8 cellular contexts compared by ENCODE assay signal in the genomic region with DNA sequence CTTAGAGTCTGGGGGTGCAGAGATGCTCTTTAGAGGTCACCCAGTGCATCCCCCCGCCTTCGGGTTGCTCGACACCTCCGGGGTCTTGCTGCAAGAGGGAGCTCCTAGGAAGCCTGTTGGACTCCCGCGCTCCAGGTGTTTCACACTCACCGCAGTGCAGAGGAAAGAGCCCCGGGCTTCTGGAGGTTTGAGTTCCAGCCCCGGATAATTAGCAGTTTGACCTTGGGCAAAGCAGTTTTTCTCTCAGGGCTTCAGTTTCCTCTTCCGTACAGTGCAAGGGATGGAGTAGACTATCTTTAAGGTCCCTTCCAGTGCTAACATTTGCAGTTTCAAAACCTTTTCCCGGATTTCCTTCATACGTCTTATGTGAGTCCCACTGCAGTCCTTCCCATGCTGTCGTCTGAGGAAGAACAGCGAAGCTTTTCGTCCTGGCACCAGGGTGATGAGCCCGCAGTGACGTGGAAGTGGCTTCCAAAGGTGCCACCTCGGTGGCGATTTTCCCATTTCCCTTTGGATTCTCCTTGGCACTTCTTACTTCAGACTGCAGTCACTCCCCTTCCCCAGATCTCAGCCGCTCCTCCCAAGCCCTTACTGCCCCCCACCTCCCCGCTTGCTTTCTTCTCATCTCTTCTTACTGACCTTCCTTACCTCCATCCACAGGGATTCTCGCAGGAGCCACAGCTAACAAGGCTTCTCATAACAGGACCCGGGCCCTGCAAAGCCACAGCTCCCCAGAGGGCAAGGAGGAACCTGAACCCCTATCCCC. TPM values are rescaled to one million over a fixed set of nuclear protein-coding genes. Genes with fewer than 3 reads are reported as not detected.
A peak's percentile ranks its signal among the peaks of the same experiment; 100 is the strongest.
DNase-seq lines count a peak whose midpoint lies in the region; ATAC-seq, FAIRE-seq and TF ChIP-seq lines count a peak whose summit lies in the region.

No MANE protein-coding gene starts in this region.

- no peaks in the 10 kb centered on the region for H3K9me3 Mint-ChIP-seq in activated naive CD8-positive, alpha-beta T cell treated with anti-CD3 and anti-CD28 coated beads for 36 hours

- no peaks in the 10 kb centered on the region for H3K27me3 ChIP-seq in A673 (replicated peaks; ENCODE audit: insufficient read depth, low read depth, low read length, poor library complexity)
- H3K27me3 ChIP-seq in H7 (ENCODE audit: control insufficient read depth, insufficient read depth, low read length): no peaks in the 10 kb centered on the region
- no peaks in the 10 kb centered on the region for H3K27me3 ChIP-seq in keratinocyte (ENCODE audit: control insufficient read depth, extremely low read depth, insufficient read depth, low read length)

- H3K36me3 ChIP-seq in A673 (ENCODE audit: insufficient read depth, low read length, poor library complexity, severe bottlenecking) (peaks cover 30% of the 10 kb centered on the region), H7 (replicated peaks; ENCODE audit: control insufficient read depth, insufficient read depth, low read length) (peaks cover 32% of the 10 kb centered on the region), keratinocyte (ENCODE audit: control insufficient read depth in 2 of 2, extremely low read depth in 1 of 2, insufficient read depth in 2 of 2, low read length in 2 of 2) (peaks cover 34 to 35% of the 10 kb centered on the region in 2 experiments)

- POLR2A ChIA-PET in A673 (lab: Charles Lee; ENCODE audit: low non-redundant PET): interaction anchor here (0.6 to 0.7 kb wide), 2 partner anchors 12 to 137 kb away, joined by 3 read pairs; no protein-coding TSS in a partner anchor

- ATAC-seq in GM21447 (IDR thresholded peaks at IDR 0.05; ENCODE audit: unreplicated experiment): no peak

- DNase-seq in A673 (ENCODE audit: low spot score) (peak; percentile 41), H7 (peak; percentile 47), keratinocyte (ENCODE audit: low read depth, low spot score) (no peak), substantia nigra (lab: John Stamatoyannopoulos, UW) (peak in 3 of 49 donors; percentile 54 to 57 (median 57)), NCI-H187 treated with DMSO at 0.1 percent for 48 hours (lab: John Stamatoyannopoulos, UW) (no peak), NCI-H1436 treated with DMSO at 0.1 percent for 48 hours (lab: John Stamatoyannopoulos, UW) (no peak)
- DNase-seq in activated naive CD8-positive, alpha-beta T cell treated with anti-CD3 and anti-CD28 coated beads for 36 hours: no peak

- no peaks in the 10 kb centered on the region for H4K20me1 ChIP-seq in keratinocyte (ENCODE audit: control insufficient read depth, extremely low read depth, insufficient read depth, low read length)

- no peaks in the 10 kb centered on the region for H3K9me3 ChIP-seq in A673 (ENCODE audit: low read depth, low read length, poor library complexity, severe bottlenecking)
- H3K9me3 ChIP-seq in keratinocyte (ENCODE audit: control insufficient read depth, low read depth, low read length): no peaks in the 10 kb centered on the region

- peaks cover 2% of the 10 kb centered on the region for H3K9me1 ChIP-seq in keratinocyte (ENCODE audit: control insufficient read depth, extremely low read depth, insufficient read depth, low read length)

- dilution Hi-C loops in keratinocyte (cut with MboI; ENCODE audit: extremely low pct_ligation_motif_present, low sequenced_read_pairs): no loop called here

- no peaks in the 10 kb centered on the region for H3K27me3 Mint-ChIP-seq in activated naive CD8-positive, alpha-beta T cell treated with anti-CD3 and anti-CD28 coated beads for 36 hours

- BruUV-seq in A673 (replicated peaks; lab: Mats Ljungman, UMichigan): no TSS peak

- CTCF ChIA-PET in A673 (lab: Charles Lee): interaction anchor here (0.5 to 1.9 kb wide), 3 partner anchors 86 to 125 kb away, joined by 3 to 4 read pairs (median 3); a partner anchor contains a TSS

- no peak overlapping the region for H2AFZ ChIP-seq in keratinocyte (ENCODE audit: control insufficient read depth, low read length)

- peaks cover 41% of the 10 kb centered on the region for H3K4me1 Mint-ChIP-seq in activated naive CD8-positive, alpha-beta T cell treated with anti-CD3 and anti-CD28 coated beads for 36 hours

- H3K36me3 Mint-ChIP-seq in activated naive CD8-positive, alpha-beta T cell treated with anti-CD3 and anti-CD28 coated beads for 36 hours: peaks cover 14% of the 10 kb centered on the region

- H3K4me1 ChIP-seq in A673 (ENCODE audit: insufficient read depth, low read length, poor library complexity, severe bottlenecking) (peaks cover 20% of the 10 kb centered on the region), keratinocyte (ENCODE audit: control insufficient read depth, extremely low read depth, insufficient read depth, low read length) (peaks cover 27% of the 10 kb centered on the region)

- peaks cover 18% of the 10 kb centered on the region for H3K79me2 ChIP-seq in keratinocyte (ENCODE audit: control insufficient read depth, insufficient read depth, low read length)

- peak overlapping the region; percentile 94 for H3K4me3 Mint-ChIP-seq in activated naive CD8-positive, alpha-beta T cell treated with anti-CD3 and anti-CD28 coated beads for 36 hours

- no peak for TF ChIP-seq CTCF in A673 (conservative IDR thresholded peaks at IDR 0.05; ENCODE audit: low read depth, low read length)
- no peak for TF ChIP-seq CTCF in keratinocyte (optimal IDR thresholded peaks at IDR 0.05 in 1 of 3, IDR thresholded peaks at IDR 0.05 in 1 of 3, conservative IDR thresholded peaks at IDR 0.05 in 1 of 3; ENCODE audit: extremely low read depth in 1 of 3, insufficient read depth in 2 of 3, low read length in 3 of 3)

- H3K27ac ChIP-seq in A673 (ENCODE audit: low read depth, low read length, poor library complexity, severe bottlenecking) (peak overlapping the region; percentile 56), keratinocyte (ENCODE audit: control insufficient read depth, insufficient read depth, low read length) (peak overlapping the region; percentile 65), substantia nigra (ENCODE audit: low read depth, low read length, poor library complexity, severe bottlenecking) (peak overlapping the region; percentile 81)

- FAIRE-seq in keratinocyte (lab: Jason Lieb, UNC): peak; percentile 51

- H3K27ac Mint-ChIP-seq in activated naive CD8-positive, alpha-beta T cell treated with anti-CD3 and anti-CD28 coated beads for 36 hours: peak overlapping the region; percentile 95

- intact Hi-C loops in A673 (cut with micrococcal nuclease; ENCODE audit: unreplicated experiment): loop anchor here (5.0 kb wide), 2 partner anchors 84 to 576 kb away; no protein-coding TSS in a partner anchor

- peak overlapping the region; percentile 80 for H3K9ac ChIP-seq in keratinocyte (ENCODE audit: control insufficient read depth, extremely low read depth, insufficient read depth, low read length)

- H3K4me2 ChIP-seq in keratinocyte (ENCODE audit: control insufficient read depth, extremely low read depth, insufficient read depth, low read depth, low read length): peak overlapping the region; percentile 88

- H3K4me3 ChIP-seq in A673 (ENCODE audit: low read depth, low read length, poor library complexity, severe bottlenecking) (peak overlapping the region; percentile 91), H7 (ENCODE audit: insufficient read depth, low read depth, low read length) (peak overlapping the region; percentile 65), keratinocyte (ENCODE audit: control insufficient read depth in 2 of 3, extremely low read depth in 1 of 3, insufficient read depth in 2 of 3, low read depth in 1 of 3, low read length in 3 of 3) (peak overlapping the region; percentile 76 to 96 (median 93))

RNA-seq across cellular contexts. Expression of a gene that starts 0.6 kb away (rescaled TPM):
- 36.7 and 44.9 TPM in 2 replicates for total RNA-seq in A673 (2021)
- total RNA-seq in H7 (2014; rRNA removed; shearing (Covaris generic)): 46.5 and 61.3 TPM in 2 replicates
- 10 to 100 TPM; 23.6 to 25.1 TPM for total RNA-seq in activated naive CD8-positive, alpha-beta T cell treated with anti-CD3 and anti-CD28 coated beads for 36 hours
- 21.8 to 36.2 TPM (median 22.8 TPM) in 3 replicates for polyA plus RNA-seq in keratinocyte
- polyA plus RNA-seq in keratinocyte (2011; ENCODE audit: low read depth): 10.8 TPM
- polyA plus RNA-seq in keratinocyte (2011; cell fraction: cytosol; rRNA removed): 20.8 and 30.2 TPM in 2 replicates
- polyA plus RNA-seq in keratinocyte (2011; cell fraction: nucleus; rRNA removed): 21.9 and 23.9 TPM in 2 replicates
- polyA plus RNA-seq in keratinocyte (2012; ENCODE audit: low replicate concordance): 29.2 and 36.6 TPM in 2 replicates
- polyA minus RNA-seq in keratinocyte: 6.2 to 31.2 TPM (median 9.2 TPM) in 3 replicates
- polyA minus RNA-seq in keratinocyte (2011; cell fraction: cytosol; rRNA and poly(A)+ RNA removed): 13.4 TPM
- 5.5 and 7.0 TPM in 2 replicates for polyA minus RNA-seq in keratinocyte (2011; cell fraction: nucleus; rRNA and poly(A)+ RNA removed)

RNA-seq across cellular contexts. Expression of a gene that starts 1.0 kb away (rescaled TPM):
- total RNA-seq in A673 (2021): 74.7 and 78.8 TPM in 2 replicates
- total RNA-seq in H7 (2014; rRNA removed; shearing (Covaris generic)): 139 and 141 TPM in 2 replicates
- total RNA-seq in activated naive CD8-positive, alpha-beta T cell treated with anti-CD3 and anti-CD28 coated beads for 36 hours: 10 to 100 TPM; 94.6 to 97.7 TPM
- 76.3 to 94.3 TPM (median 78.4 TPM) in 3 replicates for polyA plus RNA-seq in keratinocyte
- polyA plus RNA-seq in keratinocyte (2011; ENCODE audit: low read depth): 115 TPM
- 46.1 and 129 TPM in 2 replicates for polyA plus RNA-seq in keratinocyte (2011; cell fraction: cytosol; rRNA removed)
- 108 and 122 TPM in 2 replicates for polyA plus RNA-seq in keratinocyte (2011; cell fraction: nucleus; rRNA removed)
- 113 and 114 TPM in 2 replicates for polyA plus RNA-seq in keratinocyte (2012; ENCODE audit: low replicate concordance)
- 54.2 to 86.2 TPM (median 64.0 TPM) in 3 replicates for polyA minus RNA-seq in keratinocyte
- polyA minus RNA-seq in keratinocyte (2011; cell fraction: cytosol; rRNA and poly(A)+ RNA removed): 100 TPM
- 44.9 and 45.3 TPM in 2 replicates for polyA minus RNA-seq in keratinocyte (2011; cell fraction: nucleus; rRNA and poly(A)+ RNA removed)

RNA-seq across cellular contexts. Expression of a gene that starts 10.1 kb away (rescaled TPM):
- total RNA-seq in A673 (2021): 0.30 and 0.46 TPM in 2 replicates
- 0.11 TPM in 1 of 2 replicates, not detected in the other for total RNA-seq in H7 (2014; rRNA removed; shearing (Covaris generic))
- total RNA-seq in activated naive CD8-positive, alpha-beta T cell treated with anti-CD3 and anti-CD28 coated beads for 36 hours: under 1 TPM; 0.24 to 0.58 TPM
- 0.10 to 0.18 TPM (median 0.12 TPM) in 3 replicates for polyA plus RNA-seq in keratinocyte
- polyA plus RNA-seq in keratinocyte (2011; ENCODE audit: low read depth): not detected
- 0.05 TPM in 1 of 2 replicates, not detected in the other for polyA plus RNA-seq in keratinocyte (2011; cell fraction: cytosol; rRNA removed)
- 0.57 and 1.0 TPM in 2 replicates for polyA plus RNA-seq in keratinocyte (2011; cell fraction: nucleus; rRNA removed)
- 0.08 and 0.59 TPM in 2 replicates for polyA plus RNA-seq in keratinocyte (2012; ENCODE audit: low replicate concordance)
- polyA minus RNA-seq in keratinocyte: 0.42 to 0.92 TPM in 2 of 3 replicates, not detected in the other
- polyA minus RNA-seq in keratinocyte (2011; cell fraction: cytosol; rRNA and poly(A)+ RNA removed): not detected
- 1.3 and 1.8 TPM in 2 replicates for polyA minus RNA-seq in keratinocyte (2011; cell fraction: nucleus; rRNA and poly(A)+ RNA removed)

RNA-seq across cellular contexts. Expression of a gene that starts 21.4 kb away (rescaled TPM):
- 40.2 and 43.9 TPM in 2 replicates for total RNA-seq in A673 (2021)
- 34.1 and 35.6 TPM in 2 replicates for total RNA-seq in H7 (2014; rRNA removed; shearing (Covaris generic))
- total RNA-seq in activated naive CD8-positive, alpha-beta T cell treated with anti-CD3 and anti-CD28 coated beads for 36 hours: 10 to 100 TPM; 47.5 to 52.2 TPM
- polyA plus RNA-seq in keratinocyte: 609 to 905 TPM (median 751 TPM) in 3 replicates
- 191 TPM for polyA plus RNA-seq in keratinocyte (2011; ENCODE audit: low read depth)
- polyA plus RNA-seq in keratinocyte (2011; cell fraction: cytosol; rRNA removed): 813 and 945 TPM in 2 replicates
- polyA plus RNA-seq in keratinocyte (2011; cell fraction: nucleus; rRNA removed): 1,406 and 1,501 TPM in 2 replicates
- polyA plus RNA-seq in keratinocyte (2012; ENCODE audit: low replicate concordance): 664 and 1,481 TPM in 2 replicates
- 637 to 1,645 TPM (median 916 TPM) in 3 replicates for polyA minus RNA-seq in keratinocyte
- polyA minus RNA-seq in keratinocyte (2011; cell fraction: cytosol; rRNA and poly(A)+ RNA removed): 623 TPM
- 527 and 748 TPM in 2 replicates for polyA minus RNA-seq in keratinocyte (2011; cell fraction: nucleus; rRNA and poly(A)+ RNA removed)

RNA-seq across cellular contexts. Expression of a gene that starts 53.9 kb away (rescaled TPM):
- total RNA-seq in A673 (2021): 241 and 291 TPM in 2 replicates
- total RNA-seq in H7 (2014; rRNA removed; shearing (Covaris generic)): 146 and 167 TPM in 2 replicates
- total RNA-seq in activated naive CD8-positive, alpha-beta T cell treated with anti-CD3 and anti-CD28 coated beads for 36 hours: 100 to 1,000 TPM; 562 to 566 TPM
- polyA plus RNA-seq in keratinocyte: 945 to 1,145 TPM (median 1,121 TPM) in 3 replicates
- 432 TPM for polyA plus RNA-seq in keratinocyte (2011; ENCODE audit: low read depth)
- 1,009 and 1,286 TPM in 2 replicates for polyA plus RNA-seq in keratinocyte (2011; cell fraction: cytosol; rRNA removed)
- polyA plus RNA-seq in keratinocyte (2011; cell fraction: nucleus; rRNA removed): 415 and 500 TPM in 2 replicates
- polyA plus RNA-seq in keratinocyte (2012; ENCODE audit: low replicate concordance): 609 and 708 TPM in 2 replicates
- 462 to 612 TPM (median 564 TPM) in 3 replicates for polyA minus RNA-seq in keratinocyte
- 403 TPM for polyA minus RNA-seq in keratinocyte (2011; cell fraction: cytosol; rRNA and poly(A)+ RNA removed)
- polyA minus RNA-seq in keratinocyte (2011; cell fraction: nucleus; rRNA and poly(A)+ RNA removed): 154 and 230 TPM in 2 replicates

Comparison
In these comparisons a context has a peak if more than half of its experiments do, and no peak if none do; other contexts are left out.
1. DNase-seq: peak in A673 (single experiment) and H7 (single experiment); none in activated naive CD8-positive, alpha-beta T cell treated with anti-CD3 and anti-CD28 coated beads for 36 hours (single experiment), keratinocyte (single experiment), NCI-H187 treated with DMSO at 0.1 percent for 48 hours (single experiment) and NCI-H1436 treated with DMSO at 0.1 percent for 48 hours (single experiment).
2. Peak in every context shown above with its lines, with median percentiles within 50 percentile points of each other: H3K27ac ChIP-seq and H3K4me3 ChIP-seq.